30 cellular contexts compared by ENCODE assay signal in the genomic region with DNA sequence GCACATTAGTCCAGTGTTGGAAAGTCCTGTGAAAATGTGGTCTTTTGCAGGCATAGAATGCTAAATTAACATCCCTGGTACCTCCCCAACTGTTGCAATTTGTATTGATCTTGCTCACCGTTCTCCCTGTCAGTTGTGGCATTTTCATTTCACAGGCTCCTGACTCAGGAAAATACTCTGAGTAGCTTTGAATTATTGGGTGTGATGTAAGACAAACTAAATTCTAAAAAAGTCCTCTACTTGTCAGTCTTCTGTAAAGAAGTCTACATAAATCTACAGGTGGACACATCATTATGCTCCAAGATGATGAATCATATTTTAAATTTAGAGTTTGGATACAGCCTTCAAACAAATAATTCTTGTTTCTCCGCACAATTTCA. TPM values are rescaled to one million over a fixed set of nuclear protein-coding genes. Genes with fewer than 3 reads are reported as not detected.
"Had no signal": no experiment of that assay in that cellular context is flagged by ENCODE, and none has a peak within 500 bp of the region (broad histone marks: within the 10 kb centered on the region; RNA-seq: fewer than 3 reads in every experiment).

No MANE protein-coding gene starts in this region.

- H3K27ac ChIP-seq: dorsolateral prefrontal cortex, epithelial cell of prostate, foreskin keratinocyte, gastroesophageal sphincter, heart left ventricle, hepatocyte, neutrophil, pancreas, right atrium auricular region, suprapubic skin, transverse colon, upper lobe of right lung, vagina had no signal

- H3K4me1 ChIP-seq: gastroesophageal sphincter, heart left ventricle, pancreas, right atrium auricular region, suprapubic skin, transverse colon, upper lobe of right lung, vagina had no signal

- DNase-seq: dorsolateral prefrontal cortex; effector CD4-positive, alpha-beta T cell; foreskin keratinocyte; heart left ventricle; kidney; natural killer cell; pancreas; stimulated activated CD4-positive, alpha-beta T cell treated with anti-CD3 and anti-CD28 coated beads, Interleukin-12 subunit alpha, Interleukin-12 subunit beta, amount 100 ng/mL, for 4 hours; stimulated activated CD4-positive, alpha-beta T cell treated with anti-CD3 and anti-CD28 coated beads, Interleukin-1b, Interleukin-23, amount 100 ng/mL, for 48 hours; stimulated activated CD4-positive, alpha-beta T cell treated with anti-CD3 and anti-CD28 coated beads, Interleukin-4, amount 100 ng/mL, for 1 hour; stimulated activated CD8-positive, alpha-beta memory T cell treated with anti-CD3 and anti-CD28 coated beads, Interleukin-4, amount 100 ng/mL, for 48 hours; stimulated activated naive CD4-positive, alpha-beta T cell; stimulated activated naive CD8-positive, alpha-beta T cell treated with anti-CD3 and anti-CD28 coated beads, Interleukin-15, amount 100 ng/mL, for 72 hours; transverse colon; upper lobe of right lung had no signal

- H2AFZ ChIP-seq: hepatocyte had no signal

- H3K79me2 ChIP-seq: hepatocyte had no signal

- H3K4me3 ChIP-seq: dorsolateral prefrontal cortex, gastroesophageal sphincter, heart left ventricle, hepatocyte, lung, pancreas, right atrium auricular region, smooth muscle cell, suprapubic skin, transverse colon, upper lobe of right lung, vagina had no signal

- H3K9me3 ChIP-seq: gastroesophageal sphincter, heart left ventricle, neutrophil, pancreas, right atrium auricular region, suprapubic skin, transverse colon, upper lobe of right lung, vagina had no signal

- ATAC-seq: esophagus mucosa; gastroesophageal sphincter; heart left ventricle; left lobe of liver; natural killer cell; pancreas; stimulated activated naive CD8-positive, alpha-beta T cell treated with anti-CD3 and anti-CD28 coated beads, Interleukin-15, amount 100 ng/mL, for 72 hours; upper lobe of right lung had no signal

- H3K36me3 ChIP-seq: gastroesophageal sphincter, heart left ventricle, neutrophil, pancreas, right atrium auricular region, suprapubic skin, transverse colon, upper lobe of right lung, vagina had no signal

- H3K27me3 ChIP-seq: foreskin keratinocyte, gastroesophageal sphincter, pancreas, right atrium auricular region, suprapubic skin, upper lobe of right lung, vagina had no signal

- H3K4me2 ChIP-seq: hepatocyte, smooth muscle cell had no signal

RNA-seq across cellular contexts. Expression of a gene that starts 47.2 kb away (rescaled TPM):
- total RNA-seq: esophagus mucosa, foreskin keratinocyte, heart left ventricle, hepatocyte, left lobe of liver, liver, mononuclear cell, posterior vena cava, pulmonary artery endothelial cell, right atrium auricular region, smooth muscle cell, suprapubic skin, upper lobe of right lung had no signal
